In genomic region chr2:133324150-133324561, GRCh38 we compare ENCODE assay signal across 15 cellular contexts.
DNase-seq lines count a peak whose midpoint lies in the region; ATAC-seq and TF ChIP-seq lines count a peak whose summit lies in the region.
"Had no signal": no experiment of that assay in that cellular context is flagged by ENCODE, and none has a peak within 500 bp of the region (broad histone marks: within the 10 kb centered on the region; RNA-seq: fewer than 3 reads in every experiment).

No MANE protein-coding gene starts in this region.

- intact Hi-C loops in activated T-helper 2 cell treated with anti-CD3 and anti-CD28 coated beads, Interferon-gamma antibody, Interleukin-2, Interleukin-4, amounts not matched to agents 10 μg/mL and 5 μg/mL and 100 μg/mL, durations not matched to agents 14 hours and 24 hours and 36 hours (cut with micrococcal nuclease): no loop called here

- no peaks in the 10 kb centered on the region for H3K27me3 Mint-ChIP-seq in activated T-helper 2 cell treated with anti-CD3 and anti-CD28 coated beads, Interferon-gamma antibody, Interleukin-2, Interleukin-4, amounts not matched to agents 10 μg/mL and 5 μg/mL and 100 μg/mL, durations not matched to agents 14 hours and 24 hours and 36 hours (ENCODE audit: low read depth)
- H3K27me3 Mint-ChIP-seq: activated naive CD4-positive, alpha-beta T cell treated with anti-CD3 and anti-CD28 coated beads, Interleukin-2, amount 10 ng/mL, durations not matched to agents 7 days and 5 days; IgD-negative memory B cell had no signal

- DNase-seq in NCI-H2029 (lab: John Stamatoyannopoulos, UW) (peak; percentile 4), NCI-H2029 treated with DMSO at 0.1 percent for 48 hours (lab: John Stamatoyannopoulos, UW) (no peak), RPMI7951 (ENCODE audit: low read depth) (peak; percentile 10), fibroblast of gingiva (ENCODE audit: low read depth) (peak; percentile 55), stromal cell of bone marrow (ENCODE audit: low read depth) (peak; percentile 80), SW 1271 (lab: John Stamatoyannopoulos, UW) (no peak)
- no peak for DNase-seq in activated T-helper 2 cell treated with anti-CD3 and anti-CD28 coated beads, Interferon-gamma antibody, Interleukin-2, Interleukin-4, amounts not matched to agents 10 μg/mL and 5 μg/mL and 100 μg/mL, durations not matched to agents 14 hours and 24 hours and 36 hours (ENCODE audit: low spot score)
- DNase-seq: 8988T; activated naive CD4-positive, alpha-beta T cell treated with anti-CD3 and anti-CD28 coated beads, Interleukin-2, amount 10 ng/mL, durations not matched to agents 7 days and 5 days; cortex of kidney; DMS79; NCI-H748 treated with DMSO at 0.1 percent for 48 hours had no signal

- H3K9me3 Mint-ChIP-seq in activated T-helper 2 cell treated with anti-CD3 and anti-CD28 coated beads, Interferon-gamma antibody, Interleukin-2, Interleukin-4, amounts not matched to agents 10 μg/mL and 5 μg/mL and 100 μg/mL, durations not matched to agents 14 hours and 24 hours and 36 hours: no peaks in the 10 kb centered on the region
- H3K9me3 Mint-ChIP-seq: activated naive CD4-positive, alpha-beta T cell treated with anti-CD3 and anti-CD28 coated beads, Interleukin-2, amount 10 ng/mL, durations not matched to agents 7 days and 5 days; nephron had no signal

- no peak for ATAC-seq in GM18505 (IDR thresholded peaks at IDR 0.05; ENCODE audit: unreplicated experiment)

- TF ChIP-seq POLR2A in GM18505 (IDR thresholded peaks at IDR 0.05; ENCODE audit: borderline replicate concordance, extremely low read depth, insufficient read depth, insufficient read length): no peak

- no peak overlapping the region for H3K4me3 Mint-ChIP-seq in activated T-helper 2 cell treated with anti-CD3 and anti-CD28 coated beads, Interferon-gamma antibody, Interleukin-2, Interleukin-4, amounts not matched to agents 10 μg/mL and 5 μg/mL and 100 μg/mL, durations not matched to agents 14 hours and 24 hours and 36 hours (ENCODE audit: low read depth)
- H3K4me3 Mint-ChIP-seq: activated naive CD4-positive, alpha-beta T cell treated with anti-CD3 and anti-CD28 coated beads, Interleukin-2, amount 10 ng/mL, durations not matched to agents 7 days and 5 days; IgD-negative memory B cell; nephron had no signal

- H3K4me1 Mint-ChIP-seq in activated T-helper 2 cell treated with anti-CD3 and anti-CD28 coated beads, Interferon-gamma antibody, Interleukin-2, Interleukin-4, amounts not matched to agents 10 μg/mL and 5 μg/mL and 100 μg/mL, durations not matched to agents 14 hours and 24 hours and 36 hours (ENCODE audit: low read depth): no peaks in the 10 kb centered on the region
- H3K4me1 Mint-ChIP-seq: activated naive CD4-positive, alpha-beta T cell treated with anti-CD3 and anti-CD28 coated beads, Interleukin-2, amount 10 ng/mL, durations not matched to agents 7 days and 5 days; IgD-negative memory B cell; nephron had no signal

- no peak overlapping the region for H3K27ac Mint-ChIP-seq in activated T-helper 2 cell treated with anti-CD3 and anti-CD28 coated beads, Interferon-gamma antibody, Interleukin-2, Interleukin-4, amounts not matched to agents 10 μg/mL and 5 μg/mL and 100 μg/mL, durations not matched to agents 14 hours and 24 hours and 36 hours
- H3K27ac Mint-ChIP-seq: activated naive CD4-positive, alpha-beta T cell treated with anti-CD3 and anti-CD28 coated beads, Interleukin-2, amount 10 ng/mL, durations not matched to agents 7 days and 5 days; IgD-negative memory B cell; nephron had no signal

- H3K36me3 Mint-ChIP-seq in activated T-helper 2 cell treated with anti-CD3 and anti-CD28 coated beads, Interferon-gamma antibody, Interleukin-2, Interleukin-4, amounts not matched to agents 10 μg/mL and 5 μg/mL and 100 μg/mL, durations not matched to agents 14 hours and 24 hours and 36 hours (ENCODE audit: low read depth): no peaks in the 10 kb centered on the region
- H3K36me3 Mint-ChIP-seq: activated naive CD4-positive, alpha-beta T cell treated with anti-CD3 and anti-CD28 coated beads, Interleukin-2, amount 10 ng/mL, durations not matched to agents 7 days and 5 days; IgD-negative memory B cell had no signal

Comparison
In these comparisons a context has a peak if more than half of its experiments do, and no peak if none do; other contexts are left out.
1. DNase-seq: peak in NCI-H2029 (single experiment), RPMI7951 (single experiment), fibroblast of gingiva (single experiment) and stromal cell of bone marrow (single experiment); none in NCI-H2029 treated with DMSO at 0.1 percent for 48 hours (single experiment), activated T-helper 2 cell treated with anti-CD3 and anti-CD28 coated beads, Interferon-gamma antibody, Interleukin-2, Interleukin-4, amounts not matched to agents 10 μg/mL and 5 μg/mL and 100 μg/mL, durations not matched to agents 14 hours and 24 hours and 36 hours (single experiment) and SW 1271 (0 of 2).